8 cellular contexts compared by ENCODE assay signal in the genomic region with DNA sequence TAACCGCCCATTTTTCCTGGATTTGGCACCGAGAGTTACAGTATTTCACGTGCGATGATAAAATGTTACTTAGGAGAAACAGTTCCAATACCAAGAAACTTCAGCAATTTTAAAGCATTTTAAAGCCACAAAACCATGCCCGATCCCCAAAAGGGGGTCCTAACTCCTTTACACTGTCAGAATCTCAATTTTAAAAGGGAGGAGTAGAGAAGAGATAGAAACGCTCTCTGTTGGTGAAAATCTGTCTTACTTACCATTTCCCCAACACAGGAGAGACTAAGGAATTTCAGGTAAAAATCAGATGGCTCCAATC. TPM values are rescaled to one million over a fixed set of nuclear protein-coding genes. Genes with fewer than 3 reads are reported as not detected.
A peak's percentile ranks its signal among the peaks of the same experiment; 100 is the strongest.
DNase-seq lines count a peak whose midpoint lies in the region; ATAC-seq and TF ChIP-seq lines count a peak whose summit lies in the region.

No MANE protein-coding gene starts in this region.

- H3K4me3 ChIP-seq in GM06990 (replicated peaks; ENCODE audit: low read depth, low read length), result peak overlapping the region; percentile 95
- H3K4me3 ChIP-seq in RWPE2 (ENCODE audit: severe bottlenecking), result peak overlapping the region; percentile 67
- peak overlapping the region; percentile 87 to 95 (median 90) for H3K4me3 ChIP-seq in esophagus squamous epithelium

- peaks cover 3% of the 10 kb centered on the region for H3K4me1 ChIP-seq in RWPE2 (ENCODE audit: insufficient read depth, poor library complexity, severe bottlenecking)
- H3K4me1 ChIP-seq in esophagus squamous epithelium, result peaks cover 28 to 71% (median 33%) of the 10 kb centered on the region in 3 donors

- 0% methylated on average over 6 of the region's 6 CpGs for WGBS in esophagus squamous epithelium, 2 donors

- peak overlapping the region; percentile 79 for H3K27ac ChIP-seq in RWPE2 (ENCODE audit: poor library complexity, severe bottlenecking)
- peak overlapping the region; percentile 94 to 98 (median 98) for H3K27ac ChIP-seq in esophagus squamous epithelium

- H3K27me3 ChIP-seq in GM06990 (replicated peaks; ENCODE audit: control insufficient read depth, insufficient read depth, low read length), result no peaks in the 10 kb centered on the region
- no peaks in the 10 kb centered on the region for H3K27me3 ChIP-seq in RWPE2 (ENCODE audit: insufficient read depth, poor library complexity, severe bottlenecking)
- H3K27me3 ChIP-seq in esophagus squamous epithelium, result no peaks in the 10 kb centered on the region

- H3K27ac Mint-ChIP-seq in progenitor cell of endocrine pancreas, result peak overlapping the region; percentile 100

- H3K36me3 ChIP-seq in GM06990 (ENCODE audit: control insufficient read depth, insufficient read depth, low read length), result peaks cover 2% of the 10 kb centered on the region
- H3K36me3 ChIP-seq in RWPE2 (ENCODE audit: low read depth), result peaks cover 6% of the 10 kb centered on the region; the same call in 1 of the 2 replicates
- peaks cover 0 to 44% (median 0%) of the 10 kb centered on the region in 3 donors for H3K36me3 ChIP-seq in esophagus squamous epithelium

- no peaks in the 10 kb centered on the region for H3K9me3 Mint-ChIP-seq in progenitor cell of endocrine pancreas (ENCODE audit: low read depth)

- H3K27me3 Mint-ChIP-seq in progenitor cell of endocrine pancreas, result no peaks in the 10 kb centered on the region

- no peak for ATAC-seq in RWPE2 (ENCODE audit: low read depth)
- no peak for ATAC-seq in HG03342 (IDR thresholded peaks at IDR 0.05; ENCODE audit: unreplicated experiment)

- no peak for TF ChIP-seq CTCF in GM06990 (IDR thresholded peaks at IDR 0.05; ENCODE audit: insufficient read depth, low read length, poor library complexity, severe bottlenecking)
- TF ChIP-seq CTCF in RWPE2 (IDR thresholded peaks at IDR 0.05; ENCODE audit: poor library complexity, severe bottlenecking), result no peak
- TF ChIP-seq CTCF in esophagus squamous epithelium (IDR thresholded peaks at IDR 0.05), result peak in 1 of 6 experiments; percentile 2
- no peak for TF ChIP-seq CTCF in progenitor cell of endocrine pancreas (IDR thresholded peaks at IDR 0.05; ENCODE audit: unreplicated experiment)

- H3K9me3 ChIP-seq in RWPE2 (ENCODE audit: severe bottlenecking) (no peaks in the 10 kb centered on the region), esophagus squamous epithelium (no peaks in the 10 kb centered on the region)

- DNase-seq in GM06990 (ENCODE audit: extremely low read depth, insufficient read length), result no peak
- no peak for DNase-seq in RWPE2 (ENCODE audit: low spot score)
- DNase-seq in esophagus squamous epithelium (lab: John Stamatoyannopoulos, UW), result no peak
- DNase-seq in progenitor cell of endocrine pancreas (ENCODE audit: low spot score, unreplicated experiment), result no peak
- no peak for DNase-seq in HuH-7.5 (ENCODE audit: low spot score)
- DNase-seq in NCI-H146 (lab: John Stamatoyannopoulos, UW), result no peak
- no peak for DNase-seq in stimulated activated CD4-positive, alpha-beta T cell treated with anti-CD3 and anti-CD28 coated beads, Interleukin-1b, Interleukin-23, amount 100 ng/mL, for 48 hours

- H3K4me1 Mint-ChIP-seq in progenitor cell of endocrine pancreas (ENCODE audit: low read depth), result peaks cover 35% of the 10 kb centered on the region

- intact Hi-C loops in esophagus squamous epithelium (cut with DNase I), result no loop called here

- peaks cover 1% of the 10 kb centered on the region for H3K36me3 Mint-ChIP-seq in progenitor cell of endocrine pancreas (ENCODE audit: insufficient read depth)

- no peak for TF ChIP-seq POLR2A in esophagus squamous epithelium (IDR thresholded peaks at IDR 0.05)

- H3K4me3 Mint-ChIP-seq in progenitor cell of endocrine pancreas (ENCODE audit: low read depth), result peak overlapping the region; percentile 96

RNA-seq across cellular contexts. Expression of a gene that starts 0.5 kb away (rescaled TPM):
- total RNA-seq in esophagus squamous epithelium, result 100 to 1,000 TPM in 3 of 4 donors, 10 to 100 TPM in 1; 96.1 to 173 (median 137) TPM
- total RNA-seq in progenitor cell of endocrine pancreas, result 168 and 178 TPM in 2 replicates

RNA-seq across cellular contexts. Expression of a gene that starts 11.0 kb away (rescaled TPM):
- total RNA-seq in esophagus squamous epithelium, result 1 to 10 TPM in 1 of 4 donors, under 1 TPM in 3; 0.15 to 1.9 (median 0.67) TPM
- total RNA-seq in progenitor cell of endocrine pancreas, result 0.09 TPM in 1 of 2 replicates, not detected in the other

RNA-seq across cellular contexts. Expression of a gene that starts 16.0 kb away (rescaled TPM):
- total RNA-seq in esophagus squamous epithelium (10 to 100 TPM in 3 of 4 donors, 1 to 10 TPM in 1; 3.8 to 43.5 (median 26.4) TPM), progenitor cell of endocrine pancreas (not detected in 2 replicates)

RNA-seq across cellular contexts. Expression of a gene that starts 23.9 kb away (rescaled TPM):
- total RNA-seq in esophagus squamous epithelium, result 1 to 10 TPM; 2.7 to 5.6 (median 3.6) TPM
- 19.6 and 20.3 TPM in 2 replicates for total RNA-seq in progenitor cell of endocrine pancreas

RNA-seq across cellular contexts. Expression of a gene that starts 32.0 kb away (rescaled TPM):
- total RNA-seq in esophagus squamous epithelium, result 1 to 10 TPM in 1 of 4 donors, under 1 TPM in 2, not detected in 1; 0.56 to 2.1 (median 0.72) TPM
- 0.84 and 1.4 TPM in 2 replicates for total RNA-seq in progenitor cell of endocrine pancreas
